Comparison of ENCODE assay signal across 21 cellular contexts in the genomic region with DNA sequence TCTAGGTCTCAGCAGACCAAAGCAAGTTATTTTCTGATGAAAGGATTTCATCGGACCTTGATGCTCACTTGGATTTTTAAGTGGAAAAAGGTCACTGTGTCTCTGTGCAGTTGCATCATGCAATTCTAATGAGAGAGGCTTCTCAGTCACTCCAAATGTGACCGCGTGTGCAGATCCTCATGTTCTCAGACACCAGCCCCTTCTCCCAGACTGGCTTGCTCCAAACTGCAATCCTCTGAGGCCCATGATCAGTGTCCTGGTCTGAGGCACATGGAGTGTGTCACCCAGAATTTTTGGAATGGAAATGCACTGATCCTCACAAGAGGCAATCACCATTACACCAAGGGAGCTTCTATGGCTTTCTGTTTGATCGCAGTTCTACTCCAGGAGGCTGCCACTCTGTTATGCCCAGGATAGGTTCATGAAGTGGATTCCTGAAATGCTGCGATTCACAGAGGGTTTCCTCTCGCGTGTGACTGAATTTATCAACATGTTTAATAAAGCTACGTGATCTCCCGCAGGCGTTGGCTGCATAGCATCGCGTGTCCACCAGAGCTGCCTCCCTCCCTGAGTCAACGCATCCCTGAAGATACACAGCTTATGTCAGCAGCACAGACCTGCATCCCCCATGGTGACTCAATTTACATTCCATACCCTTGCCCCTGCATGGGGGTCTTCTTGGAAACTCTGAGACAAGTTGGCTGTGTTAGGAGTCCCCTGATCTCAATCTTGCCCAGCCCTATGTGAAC.
"Had no signal": no experiment of that assay in that cellular context is flagged by ENCODE, and none has a peak within 500 bp of the region (broad histone marks: within the 10 kb centered on the region; RNA-seq: fewer than 3 reads in every experiment).

No MANE protein-coding gene starts in this region.

- H3K36me3 ChIP-seq: esophagus squamous epithelium, gastroesophageal sphincter, heart left ventricle, left lung, lower lobe of right lung had no signal

- DNase-seq: dermis blood vessel endothelial cell; dorsolateral prefrontal cortex; effector CD4-positive, alpha-beta T cell; effector memory CD4-positive, alpha-beta T cell; esophagus squamous epithelium; foreskin fibroblast; heart left ventricle; hypothalamus; immature natural killer cell; islet precursor cell; kidney; kidney glomerular epithelial cell; left lung; left ventricle myocardium superior; lower lobe of right lung; mesenchymal stem cell; mucosa of descending colon had no signal

- H3K27me3 ChIP-seq: dorsolateral prefrontal cortex, esophagus squamous epithelium, hepatocyte had no signal

- H3K27ac ChIP-seq: coronary artery, dorsolateral prefrontal cortex, esophagus squamous epithelium, gastroesophageal sphincter, heart left ventricle, hepatocyte, left lung, lower lobe of right lung had no signal

- H3K9me3 ChIP-seq: esophagus squamous epithelium, gastroesophageal sphincter, heart left ventricle, left lung, lower lobe of right lung, mucosa of descending colon had no signal

- H3K27ac Mint-ChIP-seq: immature natural killer cell, mesothelial cell of epicardium had no signal

- H3K4me3 Mint-ChIP-seq: immature natural killer cell, mesothelial cell of epicardium had no signal

- H3K4me1 Mint-ChIP-seq: immature natural killer cell had no signal

- ATAC-seq: gastroesophageal sphincter, left lung, left ventricle myocardium superior, lower lobe of right lung, mucosa of descending colon had no signal

- H3K4me3 ChIP-seq: coronary artery, dorsolateral prefrontal cortex, esophagus squamous epithelium, gastroesophageal sphincter, heart left ventricle, hepatocyte, left lung, lower lobe of right lung, mucosa of descending colon had no signal

- H3K4me1 ChIP-seq: esophagus squamous epithelium, gastroesophageal sphincter, heart left ventricle, left lung, lower lobe of right lung had no signal

- H3K9me3 Mint-ChIP-seq: mesothelial cell of epicardium had no signal

- H3K36me3 Mint-ChIP-seq: immature natural killer cell, mesothelial cell of epicardium had no signal
